ENCODE assay signal across 15 cellular contexts in the genomic region with DNA sequence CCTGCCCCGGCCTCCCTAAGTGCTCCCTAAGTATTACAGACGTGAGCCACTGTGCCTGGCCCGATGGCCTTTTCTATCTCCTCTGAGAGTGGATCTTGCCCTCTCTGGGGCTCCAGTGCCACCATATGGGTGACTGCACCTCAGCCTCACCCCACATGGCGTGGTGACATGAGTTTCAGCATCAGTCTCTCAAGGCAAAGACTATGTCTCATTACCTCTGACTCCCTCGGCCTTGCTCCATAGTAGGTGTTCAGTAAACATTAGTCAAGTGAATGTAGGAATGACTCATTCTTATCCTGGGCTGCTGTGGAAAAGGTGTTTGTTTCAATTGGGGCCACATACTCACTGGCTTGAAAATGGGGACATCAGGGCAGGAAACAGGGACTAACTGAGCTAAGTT.
DNase-seq lines count a peak whose midpoint lies in the region; ATAC-seq, FAIRE-seq and TF ChIP-seq lines count a peak whose summit lies in the region.
"Had no signal": no experiment of that assay in that cellular context is flagged by ENCODE, and none has a peak within 500 bp of the region (broad histone marks: within the 10 kb centered on the region; RNA-seq: fewer than 3 reads in every experiment).

No MANE protein-coding gene starts in this region.

- H3K27ac Mint-ChIP-seq in activated naive CD4-positive, alpha-beta T cell treated with anti-CD3 and anti-CD28 coated beads, Interleukin-2, amount 50 U/mL, for 72 hours = no peak overlapping the region
- H3K27ac Mint-ChIP-seq in activated CD4-positive, alpha-beta memory T cell treated with anti-CD3 and anti-CD28 coated beads for 36 hours = no peak overlapping the region
- H3K27ac Mint-ChIP-seq in activated T-cell treated with anti-CD3 and anti-CD28 coated beads, Interleukin-2, amount 50 U/mL, for 72 hours = no peak overlapping the region
- H3K27ac Mint-ChIP-seq: CD4-positive, CD25-positive, alpha-beta regulatory T cell; GM23338 had no signal

- peak; percentile 22 to 59 for ATAC-seq in activated naive CD4-positive, alpha-beta T cell treated with anti-CD3 and anti-CD28 coated beads, Interleukin-2, amount 50 U/mL, for 72 hours
- no peak for ATAC-seq in activated T-cell treated with anti-CD3 and anti-CD28 coated beads, Interleukin-2, amount 50 U/mL, for 72 hours (replicated peaks in 1 of 2)
- ATAC-seq: GM12878 had no signal

- no peak for FAIRE-seq in RCC 7860 (lab: Jason Lieb, UNC)
- FAIRE-seq: GM12878 had no signal

- H3K36me3 Mint-ChIP-seq in activated naive CD4-positive, alpha-beta T cell treated with anti-CD3 and anti-CD28 coated beads, Interleukin-2, amount 50 U/mL, for 72 hours = no peaks in the 10 kb centered on the region
- no peaks in the 10 kb centered on the region for H3K36me3 Mint-ChIP-seq in activated CD4-positive, alpha-beta memory T cell treated with anti-CD3 and anti-CD28 coated beads for 36 hours
- no peaks in the 10 kb centered on the region for H3K36me3 Mint-ChIP-seq in activated T-cell treated with anti-CD3 and anti-CD28 coated beads, Interleukin-2, amount 50 U/mL, for 72 hours (ENCODE audit: insufficient read depth in 2 of 2)
- H3K36me3 Mint-ChIP-seq: CD4-positive, CD25-positive, alpha-beta regulatory T cell had no signal

- no peak overlapping the region for H3K4me3 Mint-ChIP-seq in activated CD4-positive, alpha-beta memory T cell treated with anti-CD3 and anti-CD28 coated beads for 36 hours
- H3K4me3 Mint-ChIP-seq in activated T-cell treated with anti-CD3 and anti-CD28 coated beads, Interleukin-2, amount 50 U/mL, for 72 hours = no peak overlapping the region
- H3K4me3 Mint-ChIP-seq: CD4-positive, CD25-positive, alpha-beta regulatory T cell; GM23338; H9 had no signal

- H3K4me3 ChIP-seq in epithelial cell of esophagus (ENCODE audit: low read length) = no peak overlapping the region
- H3K4me3 ChIP-seq: BLaER1 treated with 17β-estradiol and CSF1 and Interleukin-3, amounts not matched to agents 10 nM and 100 nM; GM12878; GM23338 had no signal

- POLR2A ChIA-PET in activated CD4-positive, alpha-beta memory T cell treated with anti-CD3 and anti-CD28 coated beads for 36 hours (lab: Charles Lee) = no interaction called here

- no peak for TF ChIP-seq CTCF in epithelial cell of esophagus (IDR thresholded peaks at IDR 0.05; ENCODE audit: insufficient read depth, low read depth, low read length, missing control alignments)
- TF ChIP-seq CTCF in GM10266 (IDR thresholded peaks at IDR 0.05; ENCODE audit: control insufficient read depth, insufficient read depth, low read depth, missing control alignments) = no peak

- H3K9me3 Mint-ChIP-seq in activated naive CD4-positive, alpha-beta T cell treated with anti-CD3 and anti-CD28 coated beads, Interleukin-2, amount 50 U/mL, for 72 hours = no peaks in the 10 kb centered on the region
- no peaks in the 10 kb centered on the region for H3K9me3 Mint-ChIP-seq in activated CD4-positive, alpha-beta memory T cell treated with anti-CD3 and anti-CD28 coated beads for 36 hours
- no peaks in the 10 kb centered on the region for H3K9me3 Mint-ChIP-seq in activated T-cell treated with anti-CD3 and anti-CD28 coated beads, Interleukin-2, amount 50 U/mL, for 72 hours
- H3K9me3 Mint-ChIP-seq: GM23338, H9 had no signal

- DNase-seq in activated naive CD4-positive, alpha-beta T cell treated with anti-CD3 and anti-CD28 coated beads, Interleukin-2, amount 50 U/mL, for 72 hours (ENCODE audit: low spot score in 2 of 2) = no peak
- DNase-seq in activated naive CD4-positive, alpha-beta T cell (lab: John Stamatoyannopoulos, UW) = no peak
- DNase-seq in RCC 7860 (ENCODE audit: low spot score) (peak; percentile 30), epithelial cell of esophagus (ENCODE audit: low read depth) (peak; percentile 14), GM10266 (ENCODE audit: extremely low spot score) (no peak)
- no peak for DNase-seq in activated CD4-positive, alpha-beta memory T cell treated with anti-CD3 and anti-CD28 coated beads for 36 hours
- no peak for DNase-seq in activated T-cell treated with anti-CD3 and anti-CD28 coated beads, Interleukin-2, amount 50 U/mL, for 72 hours
- DNase-seq: 8988T; Calu3; CD4-positive, CD25-positive, alpha-beta regulatory T cell; DMS 273 treated with DMSO at 0.1 percent for 48 hours; H9 had no signal

- intact Hi-C loops in activated CD4-positive, alpha-beta memory T cell treated with anti-CD3 and anti-CD28 coated beads for 36 hours (cut with micrococcal nuclease) = loop anchor here (10.0 kb wide), 1 partner anchor 274 kb away; no protein-coding TSS in a partner anchor

- H3K27me3 Mint-ChIP-seq in activated CD4-positive, alpha-beta memory T cell treated with anti-CD3 and anti-CD28 coated beads for 36 hours = peaks cover 24% of the 10 kb centered on the region
- peaks cover 27% of the 10 kb centered on the region for H3K27me3 Mint-ChIP-seq in activated T-cell treated with anti-CD3 and anti-CD28 coated beads, Interleukin-2, amount 50 U/mL, for 72 hours (ENCODE audit: low read depth)

- no peaks in the 10 kb centered on the region for H3K4me1 Mint-ChIP-seq in activated CD4-positive, alpha-beta memory T cell treated with anti-CD3 and anti-CD28 coated beads for 36 hours (ENCODE audit: low read depth)
- H3K4me1 Mint-ChIP-seq in activated T-cell treated with anti-CD3 and anti-CD28 coated beads, Interleukin-2, amount 50 U/mL, for 72 hours (ENCODE audit: low read depth) = no peaks in the 10 kb centered on the region
- H3K4me1 Mint-ChIP-seq: CD4-positive, CD25-positive, alpha-beta regulatory T cell had no signal

- CTCF ChIA-PET in activated CD4-positive, alpha-beta memory T cell treated with anti-CD3 and anti-CD28 coated beads for 36 hours (lab: Charles Lee) = no interaction called here

Comparison
In these comparisons a context has a peak if more than half of its experiments do, and no peak if none do; other contexts are left out.
1. ATAC-seq: peak in activated naive CD4-positive, alpha-beta T cell treated with anti-CD3 and anti-CD28 coated beads, Interleukin-2, amount 50 U/mL, for 72 hours (2 of 2); none in activated T-cell treated with anti-CD3 and anti-CD28 coated beads, Interleukin-2, amount 50 U/mL, for 72 hours (0 of 2).
2. DNase-seq: peak in RCC 7860 (single experiment) and epithelial cell of esophagus (single experiment); none in activated naive CD4-positive, alpha-beta T cell treated with anti-CD3 and anti-CD28 coated beads, Interleukin-2, amount 50 U/mL, for 72 hours (0 of 2), activated naive CD4-positive, alpha-beta T cell (0 of 4), activated CD4-positive, alpha-beta memory T cell treated with anti-CD3 and anti-CD28 coated beads for 36 hours (single experiment), GM10266 (single experiment) and activated T-cell treated with anti-CD3 and anti-CD28 coated beads, Interleukin-2, amount 50 U/mL, for 72 hours (0 of 2).